ENCODE assay signal across 9 cellular contexts in genomic region chr4:89753601-89754066, GRCh38.
DNase-seq lines count a peak whose midpoint lies in the region; ATAC-seq and TF ChIP-seq lines count a peak whose summit lies in the region.
"Had no signal": no experiment of that assay in that cellular context is flagged by ENCODE, and none has a peak within 500 bp of the region (broad histone marks: within the 10 kb centered on the region; RNA-seq: fewer than 3 reads in every experiment).

No MANE protein-coding gene starts in this region.

- peak overlapping the region; percentile 72 to 83 (median 74) for H3K27ac Mint-ChIP-seq in nephron
- H3K27ac Mint-ChIP-seq: activated B cell treated with CpG ODN at 0.5 μM for 24 hours had no signal

- peak; percentile 94 for DNase-seq in AG09319 (ENCODE audit: extremely low read depth, low read depth)
- DNase-seq in NCI-H1694 treated with DMSO at 0.1 percent for 48 hours (lab: John Stamatoyannopoulos, UW), result peak; percentile 79
- DNase-seq in dedifferentiated amniotic fluid mesenchymal stem cell (ENCODE audit: extremely low spot score), result peak; percentile 98
- DNase-seq in activated CD4-positive, alpha-beta T cell treated with anti-CD3 and anti-CD28 coated beads for 48 hours, result no peak
- no peak for DNase-seq in GM19240 (ENCODE audit: insufficient read length, low spot score)
- no peak for DNase-seq in NCI-H774 (lab: John Stamatoyannopoulos, UW)
- DNase-seq: activated B cell treated with CpG ODN at 0.5 μM for 24 hours had no signal

- TF ChIP-seq CTCF in AG09319 (IDR thresholded peaks at IDR 0.05; ENCODE audit: low read depth, low read length) (no peak), nephron (IDR thresholded peaks at IDR 0.05; ENCODE audit: unreplicated experiment in 3 of 3) (no peak)

- H3K4me1 Mint-ChIP-seq in nephron, result peaks cover 40% of the 10 kb centered on the region
- H3K4me1 Mint-ChIP-seq: activated B cell treated with CpG ODN at 0.5 μM for 24 hours had no signal

- no peaks in the 10 kb centered on the region for H3K27me3 Mint-ChIP-seq in nephron (ENCODE audit: low read depth)
- H3K27me3 Mint-ChIP-seq: activated B cell treated with CpG ODN at 0.5 μM for 24 hours had no signal

- no peaks in the 10 kb centered on the region for H3K9me3 Mint-ChIP-seq in nephron
- H3K9me3 Mint-ChIP-seq: activated B cell treated with CpG ODN at 0.5 μM for 24 hours had no signal

- no peak for ATAC-seq in HG02678 (IDR thresholded peaks at IDR 0.05; ENCODE audit: unreplicated experiment)

- no peaks in the 10 kb centered on the region for H3K36me3 Mint-ChIP-seq in nephron (ENCODE audit: low read depth)

- peak overlapping the region in 2 of 3 experiments; percentile 16 to 17 for H3K4me3 Mint-ChIP-seq in nephron
- H3K4me3 Mint-ChIP-seq: activated B cell treated with CpG ODN at 0.5 μM for 24 hours had no signal

Comparison
In these comparisons a context has a peak if more than half of its experiments do, and no peak if none do; other contexts are left out.
1. DNase-seq: peak in AG09319 (single experiment), NCI-H1694 treated with DMSO at 0.1 percent for 48 hours (single experiment) and dedifferentiated amniotic fluid mesenchymal stem cell (single experiment); none in activated CD4-positive, alpha-beta T cell treated with anti-CD3 and anti-CD28 coated beads for 48 hours (single experiment), GM19240 (single experiment) and NCI-H774 (single experiment).